ENCODE assay signal across 1 cellular context in the genomic region with DNA sequence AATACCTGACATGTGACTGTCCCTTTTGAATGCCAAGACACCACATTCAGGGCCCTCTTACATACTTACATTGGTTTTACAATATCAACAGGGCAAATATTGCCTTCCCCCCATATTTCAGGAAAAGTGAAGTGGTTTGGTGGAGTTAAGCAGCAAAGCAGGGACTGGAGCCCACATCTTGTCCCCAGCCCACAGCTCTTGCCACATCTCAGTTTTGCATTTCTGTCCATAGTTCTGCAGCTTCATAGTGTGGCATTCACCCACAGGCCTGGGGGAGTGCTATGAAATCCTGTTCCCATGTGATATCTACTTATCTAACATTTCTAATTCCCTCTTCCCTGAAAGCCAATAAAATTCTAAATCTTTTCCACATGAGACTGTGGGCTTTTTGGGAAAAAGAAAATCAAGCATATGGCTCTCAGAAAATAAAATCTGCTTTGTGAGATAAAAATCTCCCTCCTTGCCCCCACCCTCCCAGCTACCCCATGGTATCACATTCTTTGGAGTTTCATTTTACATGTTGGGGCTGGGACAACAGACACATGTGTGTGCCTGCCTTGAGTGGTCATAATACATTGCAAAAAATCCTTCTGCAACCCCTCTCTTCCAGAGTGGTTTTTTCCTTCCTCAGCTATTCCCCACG.
TF ChIP-seq lines count a peak whose summit lies in the region.

No MANE protein-coding gene starts in this region.

TF ChIP-seq in SK-N-SH, 30 proteins besides CTCF, POLR2A, EP300 and RAD21 (continued from another document):
- TF ChIP-seq, protein P1, sequence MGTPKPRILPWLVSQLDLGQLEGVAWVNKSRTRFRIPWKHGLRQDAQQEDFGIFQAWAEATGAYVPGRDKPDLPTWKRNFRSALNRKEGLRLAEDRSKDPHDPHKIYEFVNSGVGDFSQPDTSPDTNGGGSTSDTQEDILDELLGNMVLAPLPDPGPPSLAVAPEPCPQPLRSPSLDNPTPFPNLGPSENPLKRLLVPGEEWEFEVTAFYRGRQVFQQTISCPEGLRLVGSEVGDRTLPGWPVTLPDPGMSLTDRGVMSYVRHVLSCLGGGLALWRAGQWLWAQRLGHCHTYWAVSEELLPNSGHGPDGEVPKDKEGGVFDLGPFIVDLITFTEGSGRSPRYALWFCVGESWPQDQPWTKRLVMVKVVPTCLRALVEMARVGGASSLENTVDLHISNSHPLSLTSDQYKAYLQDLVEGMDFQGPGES (IDR thresholded peaks at IDR 0.05; ENCODE audit: low read depth, low read length): no peak
- TF ChIP-seq TCF12 (IDR thresholded peaks at IDR 0.05) (no peak), NFIC (IDR thresholded peaks at IDR 0.05; ENCODE audit: borderline replicate concordance) (no peak), SMC3 (IDR thresholded peaks at IDR 0.05; ENCODE audit: low read depth, low read length) (no peak), CHD2 (IDR thresholded peaks at IDR 0.05; ENCODE audit: low read length, partially characterized antibody) (peak; percentile 32), EZH2phosphoT487 (IDR thresholded peaks at IDR 0.05; ENCODE audit: borderline replicate concordance, low read depth) (no peak), JUND (IDR thresholded peaks at IDR 0.05) (no peak), TEAD4 (IDR thresholded peaks at IDR 0.05; ENCODE audit: borderline replicate concordance, insufficient read depth) (no peak), TAF1 (IDR thresholded peaks at IDR 0.05; ENCODE audit: borderline replicate concordance, low read depth, low read length) (no peak), MEF2A (IDR thresholded peaks at IDR 0.05; ENCODE audit: borderline replicate concordance, low read depth) (no peak), FOXJ3 (CRISPR knock-in tag; IDR thresholded peaks at IDR 0.05) (no peak), RXRA (IDR thresholded peaks at IDR 0.05; ENCODE audit: borderline replicate concordance, low read depth) (no peak), FOSL2 (IDR thresholded peaks at IDR 0.05; ENCODE audit: borderline replicate concordance, low read depth) (no peak), GABPA (IDR thresholded peaks at IDR 0.05; ENCODE audit: low read depth) (no peak)
- TF ChIP-seq, protein P2, sequence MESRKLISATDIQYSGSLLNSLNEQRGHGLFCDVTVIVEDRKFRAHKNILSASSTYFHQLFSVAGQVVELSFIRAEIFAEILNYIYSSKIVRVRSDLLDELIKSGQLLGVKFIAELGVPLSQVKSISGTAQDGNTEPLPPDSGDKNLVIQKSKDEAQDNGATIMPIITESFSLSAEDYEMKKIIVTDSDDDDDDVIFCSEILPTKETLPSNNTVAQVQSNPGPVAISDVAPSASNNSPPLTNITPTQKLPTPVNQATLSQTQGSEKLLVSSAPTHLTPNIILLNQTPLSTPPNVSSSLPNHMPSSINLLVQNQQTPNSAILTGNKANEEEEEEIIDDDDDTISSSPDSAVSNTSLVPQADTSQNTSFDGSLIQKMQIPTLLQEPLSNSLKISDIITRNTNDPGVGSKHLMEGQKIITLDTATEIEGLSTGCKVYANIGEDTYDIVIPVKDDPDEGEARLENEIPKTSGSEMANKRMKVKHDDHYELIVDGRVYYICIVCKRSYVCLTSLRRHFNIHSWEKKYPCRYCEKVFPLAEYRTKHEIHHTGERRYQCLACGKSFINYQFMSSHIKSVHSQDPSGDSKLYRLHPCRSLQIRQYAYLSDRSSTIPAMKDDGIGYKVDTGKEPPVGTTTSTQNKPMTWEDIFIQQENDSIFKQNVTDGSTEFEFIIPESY (IDR thresholded peaks at IDR 0.05; ENCODE audit: borderline replicate concordance, low read depth): no peak
- TF ChIP-seq, protein P3, sequence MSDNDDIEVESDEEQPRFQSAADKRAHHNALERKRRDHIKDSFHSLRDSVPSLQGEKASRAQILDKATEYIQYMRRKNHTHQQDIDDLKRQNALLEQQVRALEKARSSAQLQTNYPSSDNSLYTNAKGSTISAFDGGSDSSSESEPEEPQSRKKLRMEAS (IDR thresholded peaks at IDR 0.05; ENCODE audit: low read depth): no peak
- TF ChIP-seq, protein P4, sequence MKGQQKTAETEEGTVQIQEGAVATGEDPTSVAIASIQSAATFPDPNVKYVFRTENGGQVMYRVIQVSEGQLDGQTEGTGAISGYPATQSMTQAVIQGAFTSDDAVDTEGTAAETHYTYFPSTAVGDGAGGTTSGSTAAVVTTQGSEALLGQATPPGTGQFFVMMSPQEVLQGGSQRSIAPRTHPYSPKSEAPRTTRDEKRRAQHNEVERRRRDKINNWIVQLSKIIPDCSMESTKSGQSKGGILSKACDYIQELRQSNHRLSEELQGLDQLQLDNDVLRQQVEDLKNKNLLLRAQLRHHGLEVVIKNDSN (IDR thresholded peaks at IDR 0.05; ENCODE audit: borderline replicate concordance, low read depth): no peak
